Comparison of ENCODE assay signal across 22 cellular contexts in the genomic region with DNA sequence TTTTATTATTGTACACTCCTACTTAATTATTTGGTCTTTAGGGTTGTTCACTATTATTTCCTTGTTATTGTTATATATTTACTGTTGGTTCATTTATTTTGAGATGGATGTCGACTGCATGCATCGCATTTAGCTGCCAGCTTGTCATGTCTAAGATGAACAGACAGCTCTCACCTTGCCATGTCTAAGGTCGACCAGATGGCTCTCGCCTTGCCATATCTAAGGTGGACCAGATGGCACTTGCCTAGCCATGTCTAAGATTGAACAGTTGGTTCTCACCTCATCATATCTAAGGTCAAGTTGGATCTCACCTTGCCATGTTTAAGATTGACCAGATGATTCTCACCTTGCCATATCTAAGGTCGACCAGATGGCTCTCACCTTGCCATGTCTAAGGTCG.
DNase-seq lines count a peak whose midpoint lies in the region; TF ChIP-seq lines count a peak whose summit lies in the region.
"Had no signal": no experiment of that assay in that cellular context is flagged by ENCODE, and none has a peak within 500 bp of the region (broad histone marks: within the 10 kb centered on the region; RNA-seq: fewer than 3 reads in every experiment).

No MANE protein-coding gene starts in this region.

- no peak overlapping the region for H3K27ac ChIP-seq in neural progenitor cell
- H3K27ac ChIP-seq: A549; BLaER1 treated with 17β-estradiol and CSF1 and Interleukin-3, amounts not matched to agents 10 nM and 100 nM; GM23248 had no signal

- H3K4me1 ChIP-seq in neural progenitor cell = no peaks in the 10 kb centered on the region
- H3K4me1 ChIP-seq: A549; BE2C; BLaER1 treated with 17β-estradiol and CSF1 and Interleukin-3, amounts not matched to agents 10 nM and 100 nM had no signal

- no peak for TF ChIP-seq CTCF in neural progenitor cell (IDR thresholded peaks at IDR 0.05)

- peaks cover 38% of the 10 kb centered on the region for H3K9me3 Mint-ChIP-seq in activated CD4-positive, alpha-beta T cell treated with anti-CD3 and anti-CD28 coated beads, Interleukin-2, amount 10 ng/mL, durations not matched to agents 24 days and 14 days
- peaks cover 84% of the 10 kb centered on the region for H3K9me3 Mint-ChIP-seq in neural progenitor cell

- H3K4me2 ChIP-seq in neural progenitor cell = no peak overlapping the region
- H3K4me2 ChIP-seq: A549; BLaER1 treated with 17β-estradiol and CSF1 and Interleukin-3, amounts not matched to agents 10 nM and 100 nM had no signal

- no peaks in the 10 kb centered on the region for H3K27me3 ChIP-seq in neural progenitor cell
- H3K27me3 ChIP-seq: BE2C; BLaER1 treated with 17β-estradiol and CSF1 and Interleukin-3, amounts not matched to agents 10 nM and 100 nM had no signal

- peaks cover 14% of the 10 kb centered on the region for H3K9me3 ChIP-seq in neural progenitor cell (ENCODE audit: low read depth)
- H3K9me3 ChIP-seq: BE2C had no signal

- peaks cover 29% of the 10 kb centered on the region for H3K36me3 Mint-ChIP-seq in activated CD4-positive, alpha-beta T cell treated with anti-CD3 and anti-CD28 coated beads, Interleukin-2, amount 10 ng/mL, durations not matched to agents 24 days and 14 days (ENCODE audit: low read depth)
- peaks cover 40% of the 10 kb centered on the region for H3K36me3 Mint-ChIP-seq in neural progenitor cell

- H3K4me3 Mint-ChIP-seq in activated CD4-positive, alpha-beta T cell treated with anti-CD3 and anti-CD28 coated beads, Interleukin-2, amount 10 ng/mL, durations not matched to agents 24 days and 14 days = no peak overlapping the region
- no peak overlapping the region for H3K4me3 Mint-ChIP-seq in neural progenitor cell
- H3K4me3 Mint-ChIP-seq: CD4-positive, alpha-beta memory T cell had no signal

- DNase-seq in activated CD4-positive, alpha-beta T cell treated with anti-CD3 and anti-CD28 coated beads, Interleukin-2, amount 10 ng/mL, durations not matched to agents 24 days and 14 days = peak; percentile 43
- no peak for DNase-seq in activated CD4-positive, alpha-beta T cell treated with anti-CD3 and anti-CD28 coated beads for 4 hours
- DNase-seq in ecto neural progenitor cell (ENCODE audit: low spot score) (peak; percentile 6), posterior vena cava (ENCODE audit: low spot score) (peak; percentile 16), neural progenitor cell (ENCODE audit: low spot score) (no peak), C1 segment of cervical spinal cord (lab: John Stamatoyannopoulos, UW) (no peak)
- DNase-seq: 8988T; ACHN; AML-193; BE2C; Calu3; CD4-positive, alpha-beta memory T cell; COR-L47; DMS79; EL; GDM1; H7; HCEC 1CT had no signal

- H3K4me1 Mint-ChIP-seq in activated CD4-positive, alpha-beta T cell treated with anti-CD3 and anti-CD28 coated beads, Interleukin-2, amount 10 ng/mL, durations not matched to agents 24 days and 14 days = no peaks in the 10 kb centered on the region
- H3K4me1 Mint-ChIP-seq in neural progenitor cell = no peaks in the 10 kb centered on the region
- H3K4me1 Mint-ChIP-seq: CD4-positive, alpha-beta memory T cell had no signal

- H3K36me3 ChIP-seq in neural progenitor cell = no peaks in the 10 kb centered on the region

- intact Hi-C loops in activated CD4-positive, alpha-beta T cell treated with anti-CD3 and anti-CD28 coated beads, Interleukin-2, amount 10 ng/mL, durations not matched to agents 24 days and 14 days (cut with micrococcal nuclease) = no loop called here
- intact Hi-C loops in posterior vena cava (cut with DNase I) = no loop called here

- no peak overlapping the region for H2AFZ ChIP-seq in neural progenitor cell (replicated peaks)
- H2AFZ ChIP-seq: GM23248 had no signal

- no peak overlapping the region for H3K27ac Mint-ChIP-seq in activated CD4-positive, alpha-beta T cell treated with anti-CD3 and anti-CD28 coated beads, Interleukin-2, amount 10 ng/mL, durations not matched to agents 24 days and 14 days
- no peak overlapping the region for H3K27ac Mint-ChIP-seq in neural progenitor cell
- H3K27ac Mint-ChIP-seq: CD4-positive, alpha-beta memory T cell had no signal

- H3F3A ChIP-seq in neural progenitor cell (ENCODE audit: low read depth) = no peaks in the 10 kb centered on the region

- no peaks in the 10 kb centered on the region for H3K79me2 ChIP-seq in neural progenitor cell (ENCODE audit: low read depth)

- no peak overlapping the region for H3K4me3 ChIP-seq in neural progenitor cell
- H3K4me3 ChIP-seq: A549, GM12878, GM23248 had no signal

- no peaks in the 10 kb centered on the region for H3K27me3 Mint-ChIP-seq in activated CD4-positive, alpha-beta T cell treated with anti-CD3 and anti-CD28 coated beads, Interleukin-2, amount 10 ng/mL, durations not matched to agents 24 days and 14 days
- no peaks in the 10 kb centered on the region for H3K27me3 Mint-ChIP-seq in neural progenitor cell (ENCODE audit: insufficient read depth, low read depth)
- H3K27me3 Mint-ChIP-seq: CD4-positive, alpha-beta memory T cell had no signal

- H4K20me1 ChIP-seq in neural progenitor cell (ENCODE audit: low read depth) = no peaks in the 10 kb centered on the region
- H4K20me1 ChIP-seq: BLaER1 treated with 17β-estradiol and CSF1 and Interleukin-3, amounts not matched to agents 10 nM and 100 nM had no signal

- no peak overlapping the region for H3K9ac ChIP-seq in neural progenitor cell
- H3K9ac ChIP-seq: BLaER1 treated with 17β-estradiol and CSF1 and Interleukin-3, amounts not matched to agents 10 nM and 100 nM; GM23248 had no signal

Comparison
In these comparisons a context has a peak if more than half of its experiments do, and no peak if none do; other contexts are left out.
1. DNase-seq: peak in activated CD4-positive, alpha-beta T cell treated with anti-CD3 and anti-CD28 coated beads, Interleukin-2, amount 10 ng/mL, durations not matched to agents 24 days and 14 days (single experiment), ecto neural progenitor cell (single experiment) and posterior vena cava (single experiment); none in activated CD4-positive, alpha-beta T cell treated with anti-CD3 and anti-CD28 coated beads for 4 hours (0 of 2), neural progenitor cell (single experiment) and C1 segment of cervical spinal cord (0 of 14).